10 cellular contexts compared by ENCODE assay signal in the genomic region with DNA sequence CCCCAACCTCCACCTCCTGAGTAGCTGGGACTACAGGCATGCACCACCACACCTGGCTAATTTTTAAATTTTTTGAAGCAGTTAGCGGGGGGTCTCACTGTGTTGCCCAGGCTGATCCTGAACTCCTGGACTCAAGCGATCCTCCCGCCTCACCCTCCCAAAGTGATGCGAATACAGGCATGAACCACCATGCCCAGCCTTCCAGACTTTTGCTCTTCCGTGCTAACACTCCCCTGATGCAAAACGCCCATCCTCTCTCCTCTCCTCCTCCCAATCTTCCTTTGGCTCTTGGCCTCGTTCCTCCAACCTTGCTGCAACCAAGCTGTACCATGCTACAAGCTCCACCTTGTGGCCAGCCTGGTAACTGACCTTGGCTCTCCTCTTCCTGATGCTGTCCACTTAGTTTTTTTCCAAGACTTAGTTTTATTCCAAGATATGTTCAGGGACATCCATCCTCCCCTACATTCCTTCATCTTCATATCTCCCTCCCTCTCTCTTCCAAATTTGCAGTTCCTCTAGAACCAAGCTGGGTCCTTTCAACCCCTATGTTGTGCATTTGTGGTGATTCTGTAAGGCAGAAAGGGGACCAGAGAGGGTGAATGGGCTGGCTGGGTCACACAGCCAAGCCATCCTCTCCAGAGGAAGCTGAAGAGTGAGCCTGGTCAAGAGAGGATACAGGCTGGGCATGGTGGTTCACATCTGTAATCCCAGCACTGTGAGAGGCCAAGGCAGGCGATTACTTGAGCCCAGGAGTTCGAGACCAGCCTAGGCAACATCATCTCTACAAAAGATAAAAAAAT. TPM values are rescaled to one million over a fixed set of nuclear protein-coding genes. Genes with fewer than 3 reads are reported as not detected.
DNase-seq lines count a peak whose midpoint lies in the region; ATAC-seq and TF ChIP-seq lines count a peak whose summit lies in the region.
"Had no signal": no experiment of that assay in that cellular context is flagged by ENCODE, and none has a peak within 500 bp of the region (broad histone marks: within the 10 kb centered on the region; RNA-seq: fewer than 3 reads in every experiment).

No MANE protein-coding gene starts in this region.

- no peak overlapping the region for H4K8ac ChIP-seq in neuronal stem cell (ENCODE audit: low read depth, low read length)

- no peak overlapping the region for H3K18ac ChIP-seq in neuronal stem cell (ENCODE audit: low read length)

- no peak overlapping the region for H3K4me2 ChIP-seq in neuronal stem cell (ENCODE audit: insufficient read depth, low read length, poor library complexity, severe bottlenecking)

- no peak overlapping the region for H3K4ac ChIP-seq in neuronal stem cell (ENCODE audit: low read length)

- no peak overlapping the region for H2BK12ac ChIP-seq in neuronal stem cell (ENCODE audit: low read length)

- DNase-seq in DMS53 (lab: John Stamatoyannopoulos, UW) (peak; percentile 37), DMS53 treated with DMSO at 0.1 percent for 48 hours (lab: John Stamatoyannopoulos, UW; ENCODE audit: unreplicated experiment) (no peak), HL-60 (ENCODE audit: low read depth in 1 of 2, low spot score in 1 of 2) (peak in 1 of 2 experiments; percentile 14), astrocyte of the cerebellum (ENCODE audit: low read depth) (no peak), neuronal stem cell (ENCODE audit: low spot score) (no peak), mucosa of descending colon (no peak), NCI-H524 treated with DMSO at 0.1 percent for 48 hours (lab: John Stamatoyannopoulos, UW) (no peak)
- DNase-seq: 8988T, kidney glomerular epithelial cell had no signal

- no CpG with 5 or more reads among the region's 9 CpGs for WGBS in neuronal stem cell (ENCODE audit: extremely low coverage in 2 of 2, insufficient read length in 2 of 2, insufficient replicate concordance in 1 of 2), 2 donors

- H2AFZ ChIP-seq in neuronal stem cell (ENCODE audit: low read length) = no peak overlapping the region

- H3K4me1 ChIP-seq in neuronal stem cell (ENCODE audit: control insufficient read depth in 2 of 2, insufficient read depth in 1 of 2, low read depth in 1 of 2, low read length in 2 of 2) (peaks cover 19 to 24% of the 10 kb centered on the region in 2 donors), mucosa of descending colon (ENCODE audit: low read depth) (no peaks in the 10 kb centered on the region)

- TF ChIP-seq CTCF in HL-60 (IDR thresholded peaks at IDR 0.05; ENCODE audit: insufficient read depth, low read length) = peak; percentile 11
- TF ChIP-seq CTCF in astrocyte of the cerebellum (IDR thresholded peaks at IDR 0.05; ENCODE audit: low read depth, low read length, missing control alignments) = peak; percentile 43
- TF ChIP-seq CTCF in mucosa of descending colon (IDR thresholded peaks at IDR 0.05) = no peak

- no peak overlapping the region for H3K14ac ChIP-seq in neuronal stem cell (ENCODE audit: low read length)

- peaks cover 6 to 20% of the 10 kb centered on the region in 2 donors for H3K9me3 ChIP-seq in neuronal stem cell (replicated peaks in 1 of 2; ENCODE audit: control insufficient read depth in 2 of 2, insufficient read depth in 1 of 2, low read depth in 1 of 2, low read length in 2 of 2)
- peaks cover 19% of the 10 kb centered on the region for H3K9me3 ChIP-seq in mucosa of descending colon

- H2BK5ac ChIP-seq in neuronal stem cell (ENCODE audit: low read length) = no peak overlapping the region

- no peak overlapping the region for H2BK120ac ChIP-seq in neuronal stem cell (ENCODE audit: low read depth, low read length)

- H3K9ac ChIP-seq in neuronal stem cell (ENCODE audit: low read depth, low read length, poor library complexity) = no peak overlapping the region

- intact Hi-C loops in mucosa of descending colon (cut with DNase I, micrococcal nuclease) = no loop called here

- no peaks in the 10 kb centered on the region for H3K79me1 ChIP-seq in neuronal stem cell (ENCODE audit: low read depth, low read length)

- ATAC-seq in mucosa of descending colon = no peak
- no peak for ATAC-seq in HG02870 (IDR thresholded peaks at IDR 0.05; ENCODE audit: unreplicated experiment)

- H3K27me3 ChIP-seq in HL-60 (ENCODE audit: insufficient read depth, poor library complexity, severe bottlenecking) (peaks cover 8% of the 10 kb centered on the region), neuronal stem cell (ENCODE audit: control insufficient read depth in 3 of 3, insufficient read depth in 3 of 3, low read depth in 1 of 3, low read length in 3 of 3) (no peaks in the 10 kb centered on the region)

- H3K4me3 ChIP-seq in HL-60 (replicated peaks; ENCODE audit: insufficient read depth, low read length) (no peak overlapping the region), astrocyte of the cerebellum (ENCODE audit: low read depth, low read length) (no peak overlapping the region), neuronal stem cell (ENCODE audit: low read length in 2 of 2) (no peak overlapping the region), mucosa of descending colon (no peak overlapping the region)

- H3K27ac ChIP-seq in HL-60 (replicated peaks) (no peak overlapping the region), neuronal stem cell (replicated peaks; ENCODE audit: low read length) (no peak overlapping the region)

- no peak overlapping the region for H3K23ac ChIP-seq in neuronal stem cell (ENCODE audit: low read depth, low read length, poor library complexity)

- H4K91ac ChIP-seq in neuronal stem cell (ENCODE audit: low read depth, low read length, poor library complexity) = no peak overlapping the region

- peak overlapping the region; percentile 23 for H2AK5ac ChIP-seq in neuronal stem cell (ENCODE audit: low read depth, low read length)

- in situ Hi-C loops in astrocyte of the cerebellum (cut with HindIII; ENCODE audit: low sequenced_read_pairs) = no loop called here

- H3K36me3 ChIP-seq in neuronal stem cell (replicated peaks in 1 of 2; ENCODE audit: control insufficient read depth in 2 of 2, insufficient read depth in 2 of 2, low read length in 2 of 2) (no peaks in the 10 kb centered on the region), mucosa of descending colon (ENCODE audit: low read depth) (no peaks in the 10 kb centered on the region)

- H2BK15ac ChIP-seq in neuronal stem cell (ENCODE audit: low read length) = peak overlapping the region; percentile 69

RNA-seq across cellular contexts. Expression of gene TINCR, which starts 32.8 kb away (rescaled TPM):
- polyA plus RNA-seq in neuronal stem cell (2013, experiment 1 of 2) = 7.6 TPM
- 8.0 TPM for polyA plus RNA-seq in neuronal stem cell (2013, experiment 2 of 2)
- total RNA-seq in mucosa of descending colon = 1 to 10 TPM; 4.6 to 9.0 (median 5.6) TPM
